Comparison of ENCODE assay signal across 1 cellular context in the genomic region with DNA sequence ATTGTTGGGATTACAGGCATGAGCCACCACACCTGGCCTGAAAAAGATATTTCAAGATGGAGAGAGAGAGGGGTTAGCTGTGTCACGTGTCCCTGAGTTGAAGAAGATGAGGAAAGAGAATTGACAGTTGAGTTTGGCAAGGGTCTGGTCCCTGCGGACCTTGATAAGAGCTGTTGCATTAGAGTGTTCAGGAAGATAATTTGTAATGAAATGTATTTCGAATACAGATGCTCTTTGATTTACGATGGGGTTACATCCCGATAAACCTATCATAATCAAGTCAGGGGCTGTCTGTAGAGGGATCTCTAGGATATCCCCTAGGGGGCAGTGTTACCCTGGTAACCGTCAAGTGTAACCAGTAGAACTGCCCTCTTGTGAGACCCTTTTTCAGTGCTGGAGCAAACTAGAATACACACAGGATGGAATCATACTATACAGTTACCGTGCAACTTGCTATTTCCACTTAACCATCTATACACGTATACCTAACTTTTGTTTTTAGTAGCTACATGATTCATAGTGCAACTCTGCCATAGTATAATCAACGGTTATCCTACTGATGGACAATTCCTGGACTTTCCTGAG.
A peak's percentile ranks its signal among the peaks of the same experiment; 100 is the strongest.
TF ChIP-seq lines count a peak whose summit lies in the region.

No MANE protein-coding gene starts in this region.

TF ChIP-seq in K562, 482 proteins besides CTCF, POLR2A, EP300 and RAD21 (continued from another document):
- TF ChIP-seq GATAD2B (IDR thresholded peaks at IDR 0.05; ENCODE audit: borderline replicate concordance) (peak; percentile 77; the same call in 1 of the 2 replicates), U2AF1 (optimal IDR thresholded peaks at IDR 0.05; ENCODE audit: low read depth, low read length) (no peak), MYBL2 (IDR thresholded peaks at IDR 0.05; ENCODE audit: low read depth) (no peak; the same call in 1 of the 2 replicates), MYBL2 (CRISPR knock-in tag; IDR thresholded peaks at IDR 0.05; ENCODE audit: borderline replicate concordance) (no peak), ZNF77 (CRISPR knock-in tag; IDR thresholded peaks at IDR 0.05) (no peak), NFRKB (IDR thresholded peaks at IDR 0.05; ENCODE audit: low read depth) (no peak; the same call in 1 of the 2 replicates), KLF10 (CRISPR knock-in tag; IDR thresholded peaks at IDR 0.05) (no peak), CSDE1 (IDR thresholded peaks at IDR 0.05) (no peak), HDAC2 (IDR thresholded peaks at IDR 0.05) (peak; percentile 89), ZNF444 (CRISPR knock-in tag; IDR thresholded peaks at IDR 0.05) (no peak), SP1 (CRISPR knock-in tag; IDR thresholded peaks at IDR 0.05) (peak; percentile 76; the same call in 1 of the 2 replicates), SAP30 (IDR thresholded peaks at IDR 0.05; ENCODE audit: borderline replicate concordance, insufficient read depth, low read depth, low read length, poor library complexity, severe bottlenecking) (no peak), BRCA1 (IDR thresholded peaks at IDR 0.05) (no peak), BRCA1 (CRISPR knock-in tag; IDR thresholded peaks at IDR 0.05) (no peak), ESRRB (CRISPR knock-in tag; IDR thresholded peaks at IDR 0.05; ENCODE audit: borderline replicate concordance) (no peak), ZC3H4 (CRISPR knock-in tag; IDR thresholded peaks at IDR 0.05; ENCODE audit: borderline replicate concordance) (no peak), STAT5B (CRISPR knock-in tag; IDR thresholded peaks at IDR 0.05) (no peak), MCM7 (IDR thresholded peaks at IDR 0.05) (no peak), CHD4 (IDR thresholded peaks at IDR 0.05; ENCODE audit: insufficient read depth, insufficient replicate concordance, low read depth, low read length, poor library complexity, severe bottlenecking) (no peak), EHMT2 (IDR thresholded peaks at IDR 0.05) (peak; percentile 76; the same call in 1 of the 2 replicates), MAFF (IDR thresholded peaks at IDR 0.05; ENCODE audit: low read length) (0 out of 2 replicates have a peak, but pooled peaks have one; percentile 19), XRCC5 (IDR thresholded peaks at IDR 0.05; ENCODE audit: low read depth, low read length) (no peak), HSF4 (CRISPR knock-in tag; IDR thresholded peaks at IDR 0.05; ENCODE audit: borderline replicate concordance) (no peak), DACH1 (IDR thresholded peaks at IDR 0.05; ENCODE audit: partially characterized antibody) (no peak), NR2F6 (CRISPR knock-in tag; IDR thresholded peaks at IDR 0.05) (no peak), TEAD2 (tag; IDR thresholded peaks at IDR 0.05) (no peak), ZNF830 (CRISPR knock-in tag; IDR thresholded peaks at IDR 0.05) (no peak), ATF1 (CRISPR knock-in tag; IDR thresholded peaks at IDR 0.05) (no peak), ATF1 (tag; IDR thresholded peaks at IDR 0.05) (peak; percentile 57), TRIM28 (IDR thresholded peaks at IDR 0.05) (peak; percentile 12; the same call in 1 of the 2 replicates), DPF2 (IDR thresholded peaks at IDR 0.05) (peak; percentile 93), CBFB (CRISPR knock-in tag; IDR thresholded peaks at IDR 0.05) (no peak)
- TF ChIP-seq, protein P1, sequence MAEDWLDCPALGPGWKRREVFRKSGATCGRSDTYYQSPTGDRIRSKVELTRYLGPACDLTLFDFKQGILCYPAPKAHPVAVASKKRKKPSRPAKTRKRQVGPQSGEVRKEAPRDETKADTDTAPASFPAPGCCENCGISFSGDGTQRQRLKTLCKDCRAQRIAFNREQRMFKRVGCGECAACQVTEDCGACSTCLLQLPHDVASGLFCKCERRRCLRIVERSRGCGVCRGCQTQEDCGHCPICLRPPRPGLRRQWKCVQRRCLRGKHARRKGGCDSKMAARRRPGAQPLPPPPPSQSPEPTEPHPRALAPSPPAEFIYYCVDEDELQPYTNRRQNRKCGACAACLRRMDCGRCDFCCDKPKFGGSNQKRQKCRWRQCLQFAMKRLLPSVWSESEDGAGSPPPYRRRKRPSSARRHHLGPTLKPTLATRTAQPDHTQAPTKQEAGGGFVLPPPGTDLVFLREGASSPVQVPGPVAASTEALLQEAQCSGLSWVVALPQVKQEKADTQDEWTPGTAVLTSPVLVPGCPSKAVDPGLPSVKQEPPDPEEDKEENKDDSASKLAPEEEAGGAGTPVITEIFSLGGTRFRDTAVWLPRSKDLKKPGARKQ (CRISPR knock-in tag; IDR thresholded peaks at IDR 0.05) = no peak
- TF ChIP-seq, protein P2, sequence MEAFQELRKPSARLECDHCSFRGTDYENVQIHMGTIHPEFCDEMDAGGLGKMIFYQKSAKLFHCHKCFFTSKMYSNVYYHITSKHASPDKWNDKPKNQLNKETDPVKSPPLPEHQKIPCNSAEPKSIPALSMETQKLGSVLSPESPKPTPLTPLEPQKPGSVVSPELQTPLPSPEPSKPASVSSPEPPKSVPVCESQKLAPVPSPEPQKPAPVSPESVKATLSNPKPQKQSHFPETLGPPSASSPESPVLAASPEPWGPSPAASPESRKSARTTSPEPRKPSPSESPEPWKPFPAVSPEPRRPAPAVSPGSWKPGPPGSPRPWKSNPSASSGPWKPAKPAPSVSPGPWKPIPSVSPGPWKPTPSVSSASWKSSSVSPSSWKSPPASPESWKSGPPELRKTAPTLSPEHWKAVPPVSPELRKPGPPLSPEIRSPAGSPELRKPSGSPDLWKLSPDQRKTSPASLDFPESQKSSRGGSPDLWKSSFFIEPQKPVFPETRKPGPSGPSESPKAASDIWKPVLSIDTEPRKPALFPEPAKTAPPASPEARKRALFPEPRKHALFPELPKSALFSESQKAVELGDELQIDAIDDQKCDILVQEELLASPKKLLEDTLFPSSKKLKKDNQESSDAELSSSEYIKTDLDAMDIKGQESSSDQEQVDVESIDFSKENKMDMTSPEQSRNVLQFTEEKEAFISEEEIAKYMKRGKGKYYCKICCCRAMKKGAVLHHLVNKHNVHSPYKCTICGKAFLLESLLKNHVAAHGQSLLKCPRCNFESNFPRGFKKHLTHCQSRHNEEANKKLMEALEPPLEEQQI (IDR thresholded peaks at IDR 0.05) = no peak; the same call in 1 of the 2 replicates
- TF ChIP-seq, protein P3, sequence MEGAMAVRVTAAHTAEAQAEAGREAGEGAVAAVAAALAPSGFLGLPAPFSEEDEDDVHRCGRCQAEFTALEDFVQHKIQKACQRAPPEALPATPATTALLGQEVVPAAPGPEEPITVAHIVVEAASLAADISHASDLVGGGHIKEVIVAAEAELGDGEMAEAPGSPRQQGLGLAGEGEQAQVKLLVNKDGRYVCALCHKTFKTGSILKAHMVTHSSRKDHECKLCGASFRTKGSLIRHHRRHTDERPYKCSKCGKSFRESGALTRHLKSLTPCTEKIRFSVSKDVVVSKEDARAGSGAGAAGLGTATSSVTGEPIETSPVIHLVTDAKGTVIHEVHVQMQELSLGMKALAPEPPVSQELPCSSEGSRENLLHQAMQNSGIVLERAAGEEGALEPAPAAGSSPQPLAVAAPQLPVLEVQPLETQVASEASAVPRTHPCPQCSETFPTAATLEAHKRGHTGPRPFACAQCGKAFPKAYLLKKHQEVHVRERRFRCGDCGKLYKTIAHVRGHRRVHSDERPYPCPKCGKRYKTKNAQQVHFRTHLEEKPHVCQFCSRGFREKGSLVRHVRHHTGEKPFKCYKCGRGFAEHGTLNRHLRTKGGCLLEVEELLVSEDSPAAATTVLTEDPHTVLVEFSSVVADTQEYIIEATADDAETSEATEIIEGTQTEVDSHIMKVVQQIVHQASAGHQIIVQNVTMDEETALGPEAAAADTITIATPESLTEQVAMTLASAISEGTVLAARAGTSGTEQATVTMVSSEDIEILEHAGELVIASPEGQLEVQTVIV (CRISPR knock-in tag; IDR thresholded peaks at IDR 0.05; ENCODE audit: borderline replicate concordance) = no peak
- TF ChIP-seq, protein P4, sequence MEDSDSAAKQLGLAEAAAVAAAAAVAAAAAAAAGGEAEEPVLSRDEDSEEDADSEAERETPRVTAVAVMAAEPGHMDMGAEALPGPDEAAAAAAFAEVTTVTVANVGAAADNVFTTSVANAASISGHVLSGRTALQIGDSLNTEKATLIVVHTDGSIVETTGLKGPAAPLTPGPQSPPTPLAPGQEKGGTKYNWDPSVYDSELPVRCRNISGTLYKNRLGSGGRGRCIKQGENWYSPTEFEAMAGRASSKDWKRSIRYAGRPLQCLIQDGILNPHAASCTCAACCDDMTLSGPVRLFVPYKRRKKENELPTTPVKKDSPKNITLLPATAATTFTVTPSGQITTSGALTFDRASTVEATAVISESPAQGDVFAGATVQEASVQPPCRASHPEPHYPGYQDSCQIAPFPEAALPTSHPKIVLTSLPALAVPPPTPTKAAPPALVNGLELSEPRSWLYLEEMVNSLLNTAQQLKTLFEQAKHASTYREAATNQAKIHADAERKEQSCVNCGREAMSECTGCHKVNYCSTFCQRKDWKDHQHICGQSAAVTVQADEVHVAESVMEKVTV (CRISPR knock-in tag; IDR thresholded peaks at IDR 0.05) = peak; percentile 83
- TF ChIP-seq, protein P5, sequence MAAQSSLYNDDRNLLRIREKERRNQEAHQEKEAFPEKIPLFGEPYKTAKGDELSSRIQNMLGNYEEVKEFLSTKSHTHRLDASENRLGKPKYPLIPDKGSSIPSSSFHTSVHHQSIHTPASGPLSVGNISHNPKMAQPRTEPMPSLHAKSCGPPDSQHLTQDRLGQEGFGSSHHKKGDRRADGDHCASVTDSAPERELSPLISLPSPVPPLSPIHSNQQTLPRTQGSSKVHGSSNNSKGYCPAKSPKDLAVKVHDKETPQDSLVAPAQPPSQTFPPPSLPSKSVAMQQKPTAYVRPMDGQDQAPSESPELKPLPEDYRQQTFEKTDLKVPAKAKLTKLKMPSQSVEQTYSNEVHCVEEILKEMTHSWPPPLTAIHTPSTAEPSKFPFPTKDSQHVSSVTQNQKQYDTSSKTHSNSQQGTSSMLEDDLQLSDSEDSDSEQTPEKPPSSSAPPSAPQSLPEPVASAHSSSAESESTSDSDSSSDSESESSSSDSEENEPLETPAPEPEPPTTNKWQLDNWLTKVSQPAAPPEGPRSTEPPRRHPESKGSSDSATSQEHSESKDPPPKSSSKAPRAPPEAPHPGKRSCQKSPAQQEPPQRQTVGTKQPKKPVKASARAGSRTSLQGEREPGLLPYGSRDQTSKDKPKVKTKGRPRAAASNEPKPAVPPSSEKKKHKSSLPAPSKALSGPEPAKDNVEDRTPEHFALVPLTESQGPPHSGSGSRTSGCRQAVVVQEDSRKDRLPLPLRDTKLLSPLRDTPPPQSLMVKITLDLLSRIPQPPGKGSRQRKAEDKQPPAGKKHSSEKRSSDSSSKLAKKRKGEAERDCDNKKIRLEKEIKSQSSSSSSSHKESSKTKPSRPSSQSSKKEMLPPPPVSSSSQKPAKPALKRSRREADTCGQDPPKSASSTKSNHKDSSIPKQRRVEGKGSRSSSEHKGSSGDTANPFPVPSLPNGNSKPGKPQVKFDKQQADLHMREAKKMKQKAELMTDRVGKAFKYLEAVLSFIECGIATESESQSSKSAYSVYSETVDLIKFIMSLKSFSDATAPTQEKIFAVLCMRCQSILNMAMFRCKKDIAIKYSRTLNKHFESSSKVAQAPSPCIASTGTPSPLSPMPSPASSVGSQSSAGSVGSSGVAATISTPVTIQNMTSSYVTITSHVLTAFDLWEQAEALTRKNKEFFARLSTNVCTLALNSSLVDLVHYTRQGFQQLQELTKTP (IDR thresholded peaks at IDR 0.05; ENCODE audit: low read depth in 1 of 2, partially characterized antibody in 2 of 2) = peak in 1 of 2 experiments; percentile 50
- TF ChIP-seq, protein P6, sequence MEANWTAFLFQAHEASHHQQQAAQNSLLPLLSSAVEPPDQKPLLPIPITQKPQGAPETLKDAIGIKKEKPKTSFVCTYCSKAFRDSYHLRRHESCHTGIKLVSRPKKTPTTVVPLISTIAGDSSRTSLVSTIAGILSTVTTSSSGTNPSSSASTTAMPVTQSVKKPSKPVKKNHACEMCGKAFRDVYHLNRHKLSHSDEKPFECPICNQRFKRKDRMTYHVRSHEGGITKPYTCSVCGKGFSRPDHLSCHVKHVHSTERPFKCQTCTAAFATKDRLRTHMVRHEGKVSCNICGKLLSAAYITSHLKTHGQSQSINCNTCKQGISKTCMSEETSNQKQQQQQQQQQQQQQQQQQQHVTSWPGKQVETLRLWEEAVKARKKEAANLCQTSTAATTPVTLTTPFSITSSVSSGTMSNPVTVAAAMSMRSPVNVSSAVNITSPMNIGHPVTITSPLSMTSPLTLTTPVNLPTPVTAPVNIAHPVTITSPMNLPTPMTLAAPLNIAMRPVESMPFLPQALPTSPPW (CRISPR knock-in tag; IDR thresholded peaks at IDR 0.05) = peak; percentile 35
- TF ChIP-seq, protein P7, sequence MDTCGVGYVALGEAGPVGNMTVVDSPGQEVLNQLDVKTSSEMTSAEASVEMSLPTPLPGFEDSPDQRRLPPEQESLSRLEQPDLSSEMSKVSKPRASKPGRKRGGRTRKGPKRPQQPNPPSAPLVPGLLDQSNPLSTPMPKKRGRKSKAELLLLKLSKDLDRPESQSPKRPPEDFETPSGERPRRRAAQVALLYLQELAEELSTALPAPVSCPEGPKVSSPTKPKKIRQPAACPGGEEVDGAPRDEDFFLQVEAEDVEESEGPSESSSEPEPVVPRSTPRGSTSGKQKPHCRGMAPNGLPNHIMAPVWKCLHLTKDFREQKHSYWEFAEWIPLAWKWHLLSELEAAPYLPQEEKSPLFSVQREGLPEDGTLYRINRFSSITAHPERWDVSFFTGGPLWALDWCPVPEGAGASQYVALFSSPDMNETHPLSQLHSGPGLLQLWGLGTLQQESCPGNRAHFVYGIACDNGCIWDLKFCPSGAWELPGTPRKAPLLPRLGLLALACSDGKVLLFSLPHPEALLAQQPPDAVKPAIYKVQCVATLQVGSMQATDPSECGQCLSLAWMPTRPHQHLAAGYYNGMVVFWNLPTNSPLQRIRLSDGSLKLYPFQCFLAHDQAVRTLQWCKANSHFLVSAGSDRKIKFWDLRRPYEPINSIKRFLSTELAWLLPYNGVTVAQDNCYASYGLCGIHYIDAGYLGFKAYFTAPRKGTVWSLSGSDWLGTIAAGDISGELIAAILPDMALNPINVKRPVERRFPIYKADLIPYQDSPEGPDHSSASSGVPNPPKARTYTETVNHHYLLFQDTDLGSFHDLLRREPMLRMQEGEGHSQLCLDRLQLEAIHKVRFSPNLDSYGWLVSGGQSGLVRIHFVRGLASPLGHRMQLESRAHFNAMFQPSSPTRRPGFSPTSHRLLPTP (IDR thresholded peaks at IDR 0.05; ENCODE audit: borderline replicate concordance, extremely low read depth, insufficient read length) = no peak
- TF ChIP-seq, protein P8, sequence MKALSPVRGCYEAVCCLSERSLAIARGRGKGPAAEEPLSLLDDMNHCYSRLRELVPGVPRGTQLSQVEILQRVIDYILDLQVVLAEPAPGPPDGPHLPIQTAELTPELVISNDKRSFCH (CRISPR knock-in tag; IDR thresholded peaks at IDR 0.05) = no peak
- TF ChIP-seq, protein P8 (tag; IDR thresholded peaks at IDR 0.05) = peak; percentile 84
